Comparison of ENCODE assay signal across 19 cellular contexts in the genomic region with DNA sequence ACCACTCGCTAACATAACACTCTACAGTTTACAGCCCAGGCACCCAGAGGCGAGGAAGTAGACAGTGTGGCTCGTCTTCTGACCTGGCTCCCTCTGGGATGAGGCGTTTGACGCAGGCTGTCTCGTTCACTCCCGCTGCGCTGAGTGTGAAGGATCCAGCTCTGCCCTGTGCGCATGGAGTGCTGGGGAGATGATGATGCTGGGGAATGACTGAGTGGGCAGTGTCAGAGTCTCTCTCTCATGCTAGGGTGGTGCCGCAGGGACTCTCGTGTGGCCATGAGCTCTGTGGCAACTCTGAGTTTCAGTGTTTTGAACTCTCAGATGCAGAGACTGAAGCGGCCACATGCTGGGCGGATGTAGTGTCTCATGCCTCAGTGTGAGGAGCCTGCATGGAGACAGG.
"Had no signal": no experiment of that assay in that cellular context is flagged by ENCODE, and none has a peak within 500 bp of the region (broad histone marks: within the 10 kb centered on the region; RNA-seq: fewer than 3 reads in every experiment).

No MANE protein-coding gene starts in this region.

- H3K9me3 ChIP-seq: esophagus squamous epithelium, gastrocnemius medialis, left lung, lower lobe of right lung, mucosa of descending colon had no signal

- ATAC-seq: gastrocnemius medialis, heart right ventricle, left cardiac atrium, left lung, left ventricle myocardium superior, lower lobe of right lung, mucosa of descending colon had no signal

- H3K4me1 ChIP-seq: esophagus squamous epithelium, gastrocnemius medialis, heart right ventricle, left lung, lower lobe of right lung had no signal

- H3K27ac ChIP-seq: coronary artery, dorsolateral prefrontal cortex, esophagus squamous epithelium, gastrocnemius medialis, heart right ventricle, left lung, lower lobe of right lung had no signal

- H3K4me3 ChIP-seq: coronary artery, dorsolateral prefrontal cortex, esophagus squamous epithelium, gastrocnemius medialis, heart right ventricle, left lung, lower lobe of right lung, mucosa of descending colon had no signal

- H3K27me3 ChIP-seq: esophagus squamous epithelium, gastrocnemius medialis, left lung had no signal

- H3K36me3 ChIP-seq: esophagus squamous epithelium, gastrocnemius medialis, heart right ventricle, left lung, lower lobe of right lung had no signal

- DNase-seq: dermis blood vessel endothelial cell; dorsolateral prefrontal cortex; effector CD4-positive, alpha-beta T cell; effector memory CD4-positive, alpha-beta T cell; esophagus squamous epithelium; foreskin fibroblast; foreskin melanocyte; gastrocnemius medialis; glutamatergic neuron; head of caudate nucleus; heart right ventricle; hippocampal formation; left cardiac atrium; left lung; left ventricle myocardium superior; lower lobe of right lung; mesenchymal stem cell; mucosa of descending colon had no signal
